23 cellular contexts compared by ENCODE assay signal in the genomic region with DNA sequence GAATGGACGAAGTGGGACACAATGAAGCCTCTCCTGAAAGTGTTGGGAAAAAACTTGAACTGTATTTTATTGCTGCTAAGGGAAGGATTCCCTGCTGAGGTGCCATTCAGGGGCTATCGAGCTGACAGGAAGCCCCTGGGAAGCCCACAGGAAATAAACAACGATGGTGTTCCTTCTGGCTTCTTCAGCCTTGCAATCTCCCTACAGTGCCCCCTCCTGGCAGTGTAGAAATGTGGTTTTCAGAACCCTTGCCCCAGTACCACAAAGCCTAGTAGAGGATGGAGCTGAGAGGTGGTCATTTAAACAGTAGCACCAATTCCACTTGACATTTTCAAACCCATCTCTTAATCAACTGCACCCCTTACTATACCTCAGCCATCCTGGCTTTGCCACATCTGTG.
DNase-seq lines count a peak whose midpoint lies in the region; FAIRE-seq and TF ChIP-seq lines count a peak whose summit lies in the region.
"Had no signal": no experiment of that assay in that cellular context is flagged by ENCODE, and none has a peak within 500 bp of the region (broad histone marks: within the 10 kb centered on the region; RNA-seq: fewer than 3 reads in every experiment).

No MANE protein-coding gene starts in this region.

- H2AFZ ChIP-seq in osteoblast (ENCODE audit: low read length) = no peak overlapping the region

- H3K27ac ChIP-seq in 22Rv1 (no peak overlapping the region), endodermal cell (ENCODE audit: low read depth, low read length) (no peak overlapping the region), small intestine (ENCODE audit: low read depth in 1 of 2, low read length in 1 of 2) (no peak overlapping the region), osteoblast (ENCODE audit: low read depth, low read length) (no peak overlapping the region)
- H3K27ac ChIP-seq: cardiac muscle cell, esophagus muscularis mucosa, upper lobe of left lung had no signal

- no peak overlapping the region for H3K27ac Mint-ChIP-seq in endodermal cell
- H3K27ac Mint-ChIP-seq: activated B cell treated with CpG ODN at 0.5 μM for 24 hours; activated CD8-positive, alpha-beta T cell treated with anti-CD3 and anti-CD28 coated beads, Interleukin-2, amount 10 ng/mL, durations not matched to agents 7 days and 5 days; activated T-cell treated with anti-CD3 and anti-CD28 coated beads, Interleukin-2, amount 50 U/mL, for 72 hours; CD4-positive, alpha-beta T cell; nephron; stimulated activated naive CD8-positive, alpha-beta T cell treated with anti-CD3 and anti-CD28 coated beads, Interleukin-15, amount 100 ng/mL, for 72 hours had no signal

- H3K4me3 ChIP-seq in NB4 (ENCODE audit: low read depth, low read length) (no peak overlapping the region), endodermal cell (ENCODE audit: low read length) (no peak overlapping the region), small intestine (ENCODE audit: low read depth in 1 of 2, low read length in 2 of 2) (no peak overlapping the region), osteoblast (ENCODE audit: insufficient read depth, low read length) (no peak overlapping the region)
- H3K4me3 ChIP-seq: cardiac muscle cell, esophagus muscularis mucosa, HAP-1, upper lobe of left lung had no signal

- H3K4me1 ChIP-seq in endodermal cell (ENCODE audit: control insufficient read depth, insufficient read depth, low read length) = no peaks in the 10 kb centered on the region
- H3K4me1 ChIP-seq in small intestine (ENCODE audit: control insufficient read depth in 2 of 2, insufficient read depth in 1 of 2, low read depth in 1 of 2, low read length in 1 of 2) = peaks cover 0 to 3% of the 10 kb centered on the region in 2 donors
- H3K4me1 ChIP-seq in osteoblast (ENCODE audit: insufficient read depth, low read length) = no peaks in the 10 kb centered on the region
- H3K4me1 ChIP-seq: esophagus muscularis mucosa, HAP-1, upper lobe of left lung had no signal

- no peak for TF ChIP-seq POLR2A in NB4 (IDR thresholded peaks at IDR 0.05; ENCODE audit: extremely low read depth, insufficient read length)

- no peaks in the 10 kb centered on the region for H3K36me3 Mint-ChIP-seq in endodermal cell (ENCODE audit: low read depth)

- no peak overlapping the region for H3K4me3 Mint-ChIP-seq in endodermal cell
- H3K4me3 Mint-ChIP-seq: activated B cell treated with CpG ODN at 0.5 μM for 24 hours; activated CD8-positive, alpha-beta T cell treated with anti-CD3 and anti-CD28 coated beads, Interleukin-2, amount 10 ng/mL, durations not matched to agents 7 days and 5 days; activated T-cell treated with anti-CD3 and anti-CD28 coated beads, Interleukin-2, amount 50 U/mL, for 72 hours; CD4-positive, alpha-beta T cell; nephron; stimulated activated naive CD8-positive, alpha-beta T cell treated with anti-CD3 and anti-CD28 coated beads, Interleukin-15, amount 100 ng/mL, for 72 hours had no signal

- TF ChIP-seq CTCF in 22Rv1 (IDR thresholded peaks at IDR 0.05) (peak; percentile 55), GM12872 (IDR thresholded peaks at IDR 0.05; ENCODE audit: insufficient read depth, low read depth, low read length) (peak; percentile 46), NB4 (IDR thresholded peaks at IDR 0.05; ENCODE audit: low read depth, low read length) (peak; percentile 27), endodermal cell (conservative IDR thresholded peaks at IDR 0.05) (peak; percentile 64), osteoblast (IDR thresholded peaks at IDR 0.05; ENCODE audit: extremely low read depth, low read depth, low read length) (no peak)

- H3K9me3 Mint-ChIP-seq in endodermal cell = no peaks in the 10 kb centered on the region
- H3K9me3 Mint-ChIP-seq: nephron had no signal

- H4K20me1 ChIP-seq in osteoblast (ENCODE audit: insufficient read depth, low read length) = no peaks in the 10 kb centered on the region

- H3K27me3 ChIP-seq in endodermal cell (ENCODE audit: control insufficient read depth, insufficient read depth, low read length, poor library complexity, severe bottlenecking) (no peaks in the 10 kb centered on the region), small intestine (ENCODE audit: control insufficient read depth in 2 of 2, insufficient read depth in 2 of 2, low read length in 2 of 2) (no peaks in the 10 kb centered on the region), osteoblast (ENCODE audit: insufficient read depth, low read length) (no peaks in the 10 kb centered on the region)
- H3K27me3 ChIP-seq: cardiac muscle cell, esophagus muscularis mucosa, upper lobe of left lung had no signal

- H3K9me3 ChIP-seq in endodermal cell (ENCODE audit: control insufficient read depth, low read length) (no peaks in the 10 kb centered on the region), small intestine (ENCODE audit: control insufficient read depth, low read depth) (no peaks in the 10 kb centered on the region), osteoblast (ENCODE audit: low read depth, low read length) (peaks cover 2% of the 10 kb centered on the region)
- H3K9me3 ChIP-seq: esophagus muscularis mucosa, HAP-1, upper lobe of left lung had no signal

- no peaks in the 10 kb centered on the region for H3K27me3 Mint-ChIP-seq in endodermal cell (ENCODE audit: insufficient read depth)
- H3K27me3 Mint-ChIP-seq: activated B cell treated with CpG ODN at 0.5 μM for 24 hours; CD4-positive, alpha-beta T cell; stimulated activated naive CD8-positive, alpha-beta T cell treated with anti-CD3 and anti-CD28 coated beads, Interleukin-15, amount 100 ng/mL, for 72 hours had no signal

- peak; percentile 17 for DNase-seq in NB4 (ENCODE audit: low read depth)
- DNase-seq in endodermal cell = peak; percentile 77
- DNase-seq in mesenteric fat pad (ENCODE audit: low spot score) = no peak
- DNase-seq in GM19240 (ENCODE audit: insufficient read length, low spot score) = no peak
- no peak for DNase-seq in small intestine
- no peak for DNase-seq in osteoblast (ENCODE audit: insufficient read length, low spot score, missing footprints)
- DNase-seq: ACHN; activated B cell treated with CpG ODN at 0.5 μM for 24 hours; activated CD8-positive, alpha-beta T cell treated with anti-CD3 and anti-CD28 coated beads, Interleukin-2, amount 10 ng/mL, durations not matched to agents 7 days and 5 days; activated T-cell treated with anti-CD3 and anti-CD28 coated beads, Interleukin-2, amount 50 U/mL, for 72 hours; CD4-positive, alpha-beta T cell; islet precursor cell; mesenchymal stem cell; NCI-H1417 treated with DMSO at 0.1 percent for 48 hours; stimulated activated naive CD8-positive, alpha-beta T cell treated with anti-CD3 and anti-CD28 coated beads, Interleukin-15, amount 100 ng/mL, for 72 hours; T-helper 1 cell; upper lobe of left lung had no signal

- no peak overlapping the region for H3K4me2 ChIP-seq in osteoblast (ENCODE audit: insufficient read depth, low read length)

- no peak overlapping the region for H3K9ac ChIP-seq in endodermal cell (ENCODE audit: extremely low read depth, low read length, poor library complexity, severe bottlenecking)

- WGBS in endodermal cell (ENCODE audit: insufficient coverage in 1 of 2, insufficient read length in 1 of 2), 2 experiments = 85 to 100% methylated on average over 1 to 3 of the region's 3 CpGs
- 62 to 81% (median 67%) methylated on average over 3 of the region's 3 CpGs for WGBS in small intestine, 3 donors

- no peaks in the 10 kb centered on the region for H3K36me3 ChIP-seq in endodermal cell (ENCODE audit: control insufficient read depth, insufficient read depth, low read length)
- H3K36me3 ChIP-seq in small intestine (ENCODE audit: control insufficient read depth in 2 of 2, insufficient read depth in 2 of 2, low read length in 2 of 2) = no peaks in the 10 kb centered on the region
- H3K36me3 ChIP-seq in osteoblast (ENCODE audit: insufficient read depth, low read length) = no peaks in the 10 kb centered on the region
- H3K36me3 ChIP-seq: cardiac muscle cell, esophagus muscularis mucosa, HAP-1, upper lobe of left lung had no signal

- peaks cover 18% of the 10 kb centered on the region for H3K4me1 Mint-ChIP-seq in endodermal cell
- H3K4me1 Mint-ChIP-seq: activated B cell treated with CpG ODN at 0.5 μM for 24 hours; nephron; stimulated activated naive CD8-positive, alpha-beta T cell treated with anti-CD3 and anti-CD28 coated beads, Interleukin-15, amount 100 ng/mL, for 72 hours had no signal

- FAIRE-seq in small intestine (lab: Jason Lieb, UNC) = no peak

- H3K79me2 ChIP-seq in osteoblast (ENCODE audit: insufficient read depth, low read length) = no peaks in the 10 kb centered on the region

Comparison
In these comparisons a context has a peak if more than half of its experiments do, and no peak if none do; other contexts are left out.
1. DNase-seq: peak in NB4 (single experiment) and endodermal cell (single experiment); none in mesenteric fat pad (single experiment), GM19240 (single experiment), small intestine (single experiment) and osteoblast (single experiment).